In genomic region chr19:55504252-55504603, GRCh38 we compare ENCODE assay signal across 1 cellular context.
TF ChIP-seq lines count a peak whose summit lies in the region.

No MANE protein-coding gene starts in this region.

TF ChIP-seq in GM23338, 12 proteins besides CTCF, POLR2A, EP300 and RAD21:
- TF ChIP-seq ZNF462 (CRISPR knock-in tag; IDR thresholded peaks at IDR 0.05) (no peak), JUNB (IDR thresholded peaks at IDR 0.05; ENCODE audit: unreplicated experiment) (no peak), STAT1 (IDR thresholded peaks at IDR 0.05; ENCODE audit: unreplicated experiment) (no peak), POLR2AphosphoS5 (IDR thresholded peaks at IDR 0.05; ENCODE audit: low read depth) (no peak), CREB1 (CRISPR knock-in tag; IDR thresholded peaks at IDR 0.05; ENCODE audit: low read depth) (no peak), EZH2 (IDR thresholded peaks at IDR 0.05; ENCODE audit: low read depth, unreplicated experiment) (no peak), ZNF114 (CRISPR knock-in tag; IDR thresholded peaks at IDR 0.05) (no peak), NANOG (IDR thresholded peaks at IDR 0.05; ENCODE audit: borderline replicate concordance) (no peak), ZNF331 (CRISPR knock-in tag; IDR thresholded peaks at IDR 0.05; ENCODE audit: low read depth) (no peak), EZH2phosphoT487 (IDR thresholded peaks at IDR 0.05; ENCODE audit: unreplicated experiment) (no peak)
- TF ChIP-seq, protein P1, sequence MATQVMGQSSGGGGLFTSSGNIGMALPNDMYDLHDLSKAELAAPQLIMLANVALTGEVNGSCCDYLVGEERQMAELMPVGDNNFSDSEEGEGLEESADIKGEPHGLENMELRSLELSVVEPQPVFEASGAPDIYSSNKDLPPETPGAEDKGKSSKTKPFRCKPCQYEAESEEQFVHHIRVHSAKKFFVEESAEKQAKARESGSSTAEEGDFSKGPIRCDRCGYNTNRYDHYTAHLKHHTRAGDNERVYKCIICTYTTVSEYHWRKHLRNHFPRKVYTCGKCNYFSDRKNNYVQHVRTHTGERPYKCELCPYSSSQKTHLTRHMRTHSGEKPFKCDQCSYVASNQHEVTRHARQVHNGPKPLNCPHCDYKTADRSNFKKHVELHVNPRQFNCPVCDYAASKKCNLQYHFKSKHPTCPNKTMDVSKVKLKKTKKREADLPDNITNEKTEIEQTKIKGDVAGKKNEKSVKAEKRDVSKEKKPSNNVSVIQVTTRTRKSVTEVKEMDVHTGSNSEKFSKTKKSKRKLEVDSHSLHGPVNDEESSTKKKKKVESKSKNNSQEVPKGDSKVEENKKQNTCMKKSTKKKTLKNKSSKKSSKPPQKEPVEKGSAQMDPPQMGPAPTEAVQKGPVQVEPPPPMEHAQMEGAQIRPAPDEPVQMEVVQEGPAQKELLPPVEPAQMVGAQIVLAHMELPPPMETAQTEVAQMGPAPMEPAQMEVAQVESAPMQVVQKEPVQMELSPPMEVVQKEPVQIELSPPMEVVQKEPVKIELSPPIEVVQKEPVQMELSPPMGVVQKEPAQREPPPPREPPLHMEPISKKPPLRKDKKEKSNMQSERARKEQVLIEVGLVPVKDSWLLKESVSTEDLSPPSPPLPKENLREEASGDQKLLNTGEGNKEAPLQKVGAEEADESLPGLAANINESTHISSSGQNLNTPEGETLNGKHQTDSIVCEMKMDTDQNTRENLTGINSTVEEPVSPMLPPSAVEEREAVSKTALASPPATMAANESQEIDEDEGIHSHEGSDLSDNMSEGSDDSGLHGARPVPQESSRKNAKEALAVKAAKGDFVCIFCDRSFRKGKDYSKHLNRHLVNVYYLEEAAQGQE (IDR thresholded peaks at IDR 0.05; ENCODE audit: unreplicated experiment): no peak
- TF ChIP-seq, protein P2, sequence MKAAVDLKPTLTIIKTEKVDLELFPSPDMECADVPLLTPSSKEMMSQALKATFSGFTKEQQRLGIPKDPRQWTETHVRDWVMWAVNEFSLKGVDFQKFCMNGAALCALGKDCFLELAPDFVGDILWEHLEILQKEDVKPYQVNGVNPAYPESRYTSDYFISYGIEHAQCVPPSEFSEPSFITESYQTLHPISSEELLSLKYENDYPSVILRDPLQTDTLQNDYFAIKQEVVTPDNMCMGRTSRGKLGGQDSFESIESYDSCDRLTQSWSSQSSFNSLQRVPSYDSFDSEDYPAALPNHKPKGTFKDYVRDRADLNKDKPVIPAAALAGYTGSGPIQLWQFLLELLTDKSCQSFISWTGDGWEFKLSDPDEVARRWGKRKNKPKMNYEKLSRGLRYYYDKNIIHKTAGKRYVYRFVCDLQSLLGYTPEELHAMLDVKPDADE (IDR thresholded peaks at IDR 0.05): no peak
